Comparison of ENCODE assay signal across 6 cellular contexts in the genomic region with DNA sequence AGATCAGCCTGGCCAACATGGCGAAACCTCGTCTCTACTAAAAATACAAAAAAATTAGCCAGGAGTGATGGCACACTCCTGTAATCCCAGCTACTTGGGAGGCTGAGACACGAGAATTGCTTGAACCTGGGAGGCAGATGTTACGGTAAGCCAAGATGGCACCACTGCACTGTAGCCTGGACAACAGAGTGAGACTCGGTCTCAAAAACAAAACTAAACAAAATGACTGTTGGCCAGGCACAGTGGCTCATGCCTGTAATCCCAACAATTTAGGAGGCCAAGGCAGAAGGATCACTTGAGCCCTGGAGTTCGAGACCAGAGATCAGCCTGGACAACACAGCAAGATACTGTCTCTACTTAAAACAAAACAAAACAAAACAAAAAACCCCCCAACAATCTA. TPM values are rescaled to one million over a fixed set of nuclear protein-coding genes. Genes with fewer than 3 reads are reported as not detected.
"Had no signal": no experiment of that assay in that cellular context is flagged by ENCODE, and none has a peak within 500 bp of the region (broad histone marks: within the 10 kb centered on the region; RNA-seq: fewer than 3 reads in every experiment).

No MANE protein-coding gene starts in this region.

RNA-seq across cellular contexts. Expression of gene MFSD2B, which starts 33.2 kb away (rescaled TPM):
- total RNA-seq: activated CD4-positive, alpha-beta T cell treated with anti-CD3 and anti-CD28 coated beads for 36 hours; activated CD4-positive, alpha-beta T cell treated with anti-CD3 and anti-CD28 coated beads, Interleukin-2, amount 10 ng/mL, durations not matched to agents 7 days and 5 days; activated CD8-positive, alpha-beta memory T cell treated with anti-CD3 and anti-CD28 coated beads, Interleukin-2, amount 10 ng/mL, durations not matched to agents 7 days and 5 days; body of pancreas; breast epithelium; cardiac septum had no signal
